Comparison of ENCODE assay signal across 1 cellular context in the genomic region with DNA sequence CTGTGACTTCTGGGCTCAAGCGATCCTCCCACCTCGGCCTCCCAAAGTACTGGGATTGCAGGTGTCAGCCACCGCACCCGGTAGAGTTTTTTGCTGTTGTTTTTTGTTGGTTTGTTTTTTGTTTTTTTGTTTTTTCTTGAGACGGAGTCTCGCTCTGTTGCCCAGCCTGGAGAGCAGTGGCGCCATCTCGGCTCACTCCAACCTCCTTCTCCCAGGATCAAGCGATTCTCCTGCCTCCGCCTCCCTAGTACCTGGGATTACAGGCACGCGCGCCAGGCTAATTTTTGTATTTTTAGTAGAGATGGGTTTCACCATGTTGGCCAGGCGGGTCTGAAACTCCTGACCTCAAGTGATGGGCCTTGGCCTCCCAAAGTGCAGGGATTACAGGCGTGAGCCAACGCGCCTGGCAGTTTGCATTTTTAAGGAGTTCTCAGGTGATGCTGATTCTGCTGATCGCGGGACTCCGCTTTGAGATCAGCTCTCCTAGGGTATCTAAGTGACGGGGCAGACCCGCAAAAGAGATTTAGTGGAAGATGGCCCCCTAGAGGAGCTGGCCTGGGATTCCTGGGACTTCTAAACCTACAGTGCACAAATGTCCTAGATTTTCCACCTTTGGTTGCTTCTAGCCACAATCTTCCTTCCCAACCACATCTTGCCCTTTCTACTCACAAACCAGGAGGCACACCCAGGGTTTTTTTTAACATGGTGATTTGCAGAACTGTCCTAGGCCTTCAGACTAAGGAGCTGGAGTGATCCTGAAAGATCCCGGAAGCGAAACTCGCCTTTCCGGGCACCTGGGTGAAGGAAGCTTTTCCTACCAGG.
TF ChIP-seq lines count a peak whose summit lies in the region.

No MANE protein-coding gene starts in this region.

TF ChIP-seq in GM23338, 12 proteins besides CTCF, POLR2A, EP300 and RAD21 (continued from another document):
- TF ChIP-seq, protein P1, sequence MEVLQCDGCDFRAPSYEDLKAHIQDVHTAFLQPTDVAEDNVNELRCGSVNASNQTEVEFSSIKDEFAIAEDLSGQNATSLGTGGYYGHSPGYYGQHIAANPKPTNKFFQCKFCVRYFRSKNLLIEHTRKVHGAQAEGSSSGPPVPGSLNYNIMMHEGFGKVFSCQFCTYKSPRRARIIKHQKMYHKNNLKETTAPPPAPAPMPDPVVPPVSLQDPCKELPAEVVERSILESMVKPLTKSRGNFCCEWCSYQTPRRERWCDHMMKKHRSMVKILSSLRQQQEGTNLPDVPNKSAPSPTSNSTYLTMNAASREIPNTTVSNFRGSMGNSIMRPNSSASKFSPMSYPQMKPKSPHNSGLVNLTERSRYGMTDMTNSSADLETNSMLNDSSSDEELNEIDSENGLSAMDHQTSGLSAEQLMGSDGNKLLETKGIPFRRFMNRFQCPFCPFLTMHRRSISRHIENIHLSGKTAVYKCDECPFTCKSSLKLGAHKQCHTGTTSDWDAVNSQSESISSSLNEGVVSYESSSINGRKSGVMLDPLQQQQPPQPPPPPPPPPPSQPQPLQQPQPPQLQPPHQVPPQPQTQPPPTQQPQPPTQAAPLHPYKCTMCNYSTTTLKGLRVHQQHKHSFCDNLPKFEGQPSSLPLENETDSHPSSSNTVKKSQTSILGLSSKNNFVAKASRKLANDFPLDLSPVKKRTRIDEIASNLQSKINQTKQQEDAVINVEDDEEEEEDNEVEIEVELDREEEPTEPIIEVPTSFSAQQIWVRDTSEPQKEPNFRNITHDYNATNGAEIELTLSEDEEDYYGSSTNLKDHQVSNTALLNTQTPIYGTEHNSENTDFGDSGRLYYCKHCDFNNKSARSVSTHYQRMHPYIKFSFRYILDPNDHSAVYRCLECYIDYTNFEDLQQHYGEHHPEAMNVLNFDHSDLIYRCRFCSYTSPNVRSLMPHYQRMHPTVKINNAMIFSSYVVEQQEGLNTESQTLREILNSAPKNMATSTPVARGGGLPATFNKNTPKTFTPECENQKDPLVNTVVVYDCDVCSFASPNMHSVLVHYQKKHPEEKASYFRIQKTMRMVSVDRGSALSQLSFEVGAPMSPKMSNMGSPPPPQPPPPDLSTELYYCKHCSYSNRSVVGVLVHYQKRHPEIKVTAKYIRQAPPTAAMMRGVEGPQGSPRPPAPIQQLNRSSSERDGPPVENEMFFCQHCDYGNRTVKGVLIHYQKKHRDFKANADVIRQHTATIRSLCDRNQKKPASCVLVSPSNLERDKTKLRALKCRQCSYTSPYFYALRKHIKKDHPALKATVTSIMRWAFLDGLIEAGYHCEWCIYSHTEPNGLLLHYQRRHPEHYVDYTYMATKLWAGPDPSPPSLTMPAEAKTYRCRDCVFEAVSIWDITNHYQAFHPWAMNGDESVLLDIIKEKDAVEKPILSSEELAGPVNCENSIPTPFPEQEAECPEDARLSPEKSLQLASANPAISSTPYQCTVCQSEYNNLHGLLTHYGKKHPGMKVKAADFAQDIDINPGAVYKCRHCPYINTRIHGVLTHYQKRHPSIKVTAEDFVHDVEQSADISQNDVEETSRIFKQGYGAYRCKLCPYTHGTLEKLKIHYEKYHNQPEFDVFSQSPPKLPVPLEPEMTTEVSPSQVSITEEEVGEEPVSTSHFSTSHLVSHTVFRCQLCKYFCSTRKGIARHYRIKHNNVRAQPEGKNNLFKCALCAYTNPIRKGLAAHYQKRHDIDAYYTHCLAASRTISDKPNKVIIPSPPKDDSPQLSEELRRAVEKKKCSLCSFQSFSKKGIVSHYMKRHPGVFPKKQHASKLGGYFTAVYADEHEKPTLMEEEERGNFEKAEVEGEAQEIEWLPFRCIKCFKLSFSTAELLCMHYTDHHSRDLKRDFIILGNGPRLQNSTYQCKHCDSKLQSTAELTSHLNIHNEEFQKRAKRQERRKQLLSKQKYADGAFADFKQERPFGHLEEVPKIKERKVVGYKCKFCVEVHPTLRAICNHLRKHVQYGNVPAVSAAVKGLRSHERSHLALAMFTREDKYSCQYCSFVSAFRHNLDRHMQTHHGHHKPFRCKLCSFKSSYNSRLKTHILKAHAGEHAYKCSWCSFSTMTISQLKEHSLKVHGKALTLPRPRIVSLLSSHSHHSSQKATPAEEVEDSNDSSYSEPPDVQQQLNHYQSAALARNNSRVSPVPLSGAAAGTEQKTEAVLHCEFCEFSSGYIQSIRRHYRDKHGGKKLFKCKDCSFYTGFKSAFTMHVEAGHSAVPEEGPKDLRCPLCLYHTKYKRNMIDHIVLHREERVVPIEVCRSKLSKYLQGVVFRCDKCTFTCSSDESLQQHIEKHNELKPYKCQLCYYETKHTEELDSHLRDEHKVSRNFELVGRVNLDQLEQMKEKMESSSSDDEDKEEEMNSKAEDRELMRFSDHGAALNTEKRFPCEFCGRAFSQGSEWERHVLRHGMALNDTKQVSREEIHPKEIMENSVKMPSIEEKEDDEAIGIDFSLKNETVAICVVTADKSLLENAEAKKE (CRISPR knock-in tag; IDR thresholded peaks at IDR 0.05), result no peak
- TF ChIP-seq, protein P2, sequence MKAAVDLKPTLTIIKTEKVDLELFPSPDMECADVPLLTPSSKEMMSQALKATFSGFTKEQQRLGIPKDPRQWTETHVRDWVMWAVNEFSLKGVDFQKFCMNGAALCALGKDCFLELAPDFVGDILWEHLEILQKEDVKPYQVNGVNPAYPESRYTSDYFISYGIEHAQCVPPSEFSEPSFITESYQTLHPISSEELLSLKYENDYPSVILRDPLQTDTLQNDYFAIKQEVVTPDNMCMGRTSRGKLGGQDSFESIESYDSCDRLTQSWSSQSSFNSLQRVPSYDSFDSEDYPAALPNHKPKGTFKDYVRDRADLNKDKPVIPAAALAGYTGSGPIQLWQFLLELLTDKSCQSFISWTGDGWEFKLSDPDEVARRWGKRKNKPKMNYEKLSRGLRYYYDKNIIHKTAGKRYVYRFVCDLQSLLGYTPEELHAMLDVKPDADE (IDR thresholded peaks at IDR 0.05), result no peak
